In genomic region chr4:105457997-105458396, GRCh38 we compare ENCODE assay signal across 23 cellular contexts.
"Had no signal": no experiment of that assay in that cellular context is flagged by ENCODE, and none has a peak within 500 bp of the region (broad histone marks: within the 10 kb centered on the region; RNA-seq: fewer than 3 reads in every experiment).

No MANE protein-coding gene starts in this region.

- H3K4me1 ChIP-seq: foreskin keratinocyte, lower lobe of right lung, uterus had no signal

- H3K4me2 ChIP-seq: smooth muscle cell had no signal

- H3K9me3 Mint-ChIP-seq: naive B cell; stimulated activated memory B cell treated with anti-CD40 and anti-IgM and Interleukin-4, amounts not matched to agents 10 μg/mL and 1 μg/mL and 100 μg/mL, for 72 hours; T-cell had no signal

- H3K27me3 ChIP-seq: foreskin keratinocyte, uterus had no signal

- H3K9me3 ChIP-seq: lower lobe of right lung, uterus had no signal

- H3K27me3 Mint-ChIP-seq: activated naive CD8-positive, alpha-beta T cell; naive B cell; stimulated activated memory B cell treated with anti-CD40 and anti-IgM and Interleukin-4, amounts not matched to agents 10 μg/mL and 1 μg/mL and 100 μg/mL, for 72 hours; T-cell had no signal

- H3K27ac ChIP-seq: foreskin keratinocyte, lower lobe of right lung, uterus had no signal

- H3K36me3 ChIP-seq: uterus had no signal

- DNase-seq: activated CD4-positive, alpha-beta T cell treated with anti-CD3 and anti-CD28 coated beads for 1 hour; activated gamma-delta T cell treated with Interleukin-2 at 50 U/mL for 16 hours; activated T-cell treated with anti-CD3 and anti-CD28 coated beads, Interleukin-2, amount 50 U/mL, for 1 hour; amniotic stem cell; cerebellar nuclear complex; dermis blood vessel endothelial cell; effector CD8-positive, alpha-beta T cell; erythroblast; foreskin keratinocyte; kidney; lower lobe of right lung; naive B cell; nucleus accumbens; stimulated activated CD4-positive, alpha-beta T cell treated with anti-CD3 and anti-CD28 coated beads, Interleukin-15, amount 100 ng/mL, for 24 hours; T-cell; trophoblast cell; uterus had no signal

- ATAC-seq: foreskin keratinocyte; left lobe of liver; lower lobe of right lung; sciatic nerve; stimulated activated memory B cell treated with anti-CD40 and anti-IgM and Interleukin-4, amounts not matched to agents 10 μg/mL and 1 μg/mL and 100 μg/mL, for 72 hours; T-cell had no signal

- H3K4me3 ChIP-seq: lower lobe of right lung, smooth muscle cell, uterus had no signal

- H3K4me3 Mint-ChIP-seq: activated naive CD8-positive, alpha-beta T cell; naive B cell; stimulated activated memory B cell treated with anti-CD40 and anti-IgM and Interleukin-4, amounts not matched to agents 10 μg/mL and 1 μg/mL and 100 μg/mL, for 72 hours; T-cell; T-helper 2 cell treated with Interferon-gamma antibody and Interleukin-4, amounts not matched to agents 5 μg/mL and 100 μg/mL, for 36 hours had no signal

- H3K27ac Mint-ChIP-seq: activated naive CD8-positive, alpha-beta T cell; naive B cell; stimulated activated memory B cell treated with anti-CD40 and anti-IgM and Interleukin-4, amounts not matched to agents 10 μg/mL and 1 μg/mL and 100 μg/mL, for 72 hours; T-cell; T-helper 2 cell treated with Interferon-gamma antibody and Interleukin-4, amounts not matched to agents 5 μg/mL and 100 μg/mL, for 36 hours had no signal
